ENCODE assay signal across 1 cellular context in genomic region chr3:57397175-57398026, GRCh38.
TF ChIP-seq lines count a peak whose summit lies in the region.

No MANE protein-coding gene starts in this region.

TF ChIP-seq in HEK293, 187 proteins besides CTCF, POLR2A, EP300 and RAD21 (continued from another document):
- TF ChIP-seq ZBTB44 (tag by site-specific recombination; IDR thresholded peaks at IDR 0.05) (no peak), ZNF501 (tag by site-specific recombination; IDR thresholded peaks at IDR 0.05) (0 out of 2 replicates have a peak, but pooled peaks have one; percentile 30), ZNF571 (tag by site-specific recombination; IDR thresholded peaks at IDR 0.05) (no peak)
